33 cellular contexts compared by ENCODE assay signal in the genomic region with DNA sequence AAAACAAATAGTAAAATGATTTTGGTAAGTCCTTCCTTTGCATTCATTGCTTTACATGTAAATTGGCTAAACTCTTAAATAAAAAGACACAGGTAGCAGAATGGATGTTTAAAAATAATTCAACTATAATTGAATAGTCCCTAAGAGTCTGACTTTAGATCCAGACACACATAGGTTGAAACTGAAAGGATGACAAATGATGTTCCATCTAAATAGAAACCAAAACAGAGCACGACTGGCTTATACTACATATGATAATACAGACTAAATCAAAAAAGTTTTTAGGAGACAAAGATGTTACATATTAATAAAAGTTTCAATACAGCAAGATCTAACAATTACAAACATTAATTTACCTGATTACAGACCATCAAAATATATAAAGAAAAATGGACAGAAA.
"Had no signal": no experiment of that assay in that cellular context is flagged by ENCODE, and none has a peak within 500 bp of the region (broad histone marks: within the 10 kb centered on the region; RNA-seq: fewer than 3 reads in every experiment).

No MANE protein-coding gene starts in this region.

- H3K27me3 ChIP-seq: MG63, SJCRH30 had no signal

- FAIRE-seq: RCC 7860 had no signal

- ATAC-seq: Panc1, Right ventricle myocardium inferior, SK-N-SH treated with all-trans-retinoic acid at 6 μM for 48 hours, T-cell had no signal

- H3K27ac ChIP-seq: PC-9, RWPE1, SJCRH30, SK-N-MC had no signal

- H3K4me3 ChIP-seq: MG63, PC-9, SJCRH30, SK-N-MC had no signal

- H3K4me1 ChIP-seq: SJCRH30 had no signal

- H3K9me3 ChIP-seq: MG63, SJCRH30 had no signal

- H2AFZ ChIP-seq: PC-9 had no signal

- H3K4me2 ChIP-seq: PC-9 had no signal

- DNase-seq: Kasumi-1, MG63, MV-4-11, NCI-H1092, NCI-H1105, NCI-H1417 treated with DMSO at 0.1 percent for 48 hours, NCI-H1436 treated with DMSO at 0.1 percent for 48 hours, NCI-H1694, NCI-H187, NCI-H1930, NCI-H2029 treated with DMSO at 0.1 percent for 48 hours, NCI-H2081 treated with DMSO at 0.1 percent for 48 hours, NCI-H2107, NCI-H2171, NCI-H226, NCI-H446 treated with DMSO at 0.1 percent for 48 hours, NCI-H510A, NCI-H524, NCI-H526, NCI-H69, NCI-H748 treated with DMSO at 0.1 percent for 48 hours, NCI-H82, PC-9, SHP77, SIG-M5, SJCRH30, T-cell had no signal

- H3K36me3 ChIP-seq: MG63, SJCRH30 had no signal
